ENCODE assay signal across 20 cellular contexts in the genomic region with DNA sequence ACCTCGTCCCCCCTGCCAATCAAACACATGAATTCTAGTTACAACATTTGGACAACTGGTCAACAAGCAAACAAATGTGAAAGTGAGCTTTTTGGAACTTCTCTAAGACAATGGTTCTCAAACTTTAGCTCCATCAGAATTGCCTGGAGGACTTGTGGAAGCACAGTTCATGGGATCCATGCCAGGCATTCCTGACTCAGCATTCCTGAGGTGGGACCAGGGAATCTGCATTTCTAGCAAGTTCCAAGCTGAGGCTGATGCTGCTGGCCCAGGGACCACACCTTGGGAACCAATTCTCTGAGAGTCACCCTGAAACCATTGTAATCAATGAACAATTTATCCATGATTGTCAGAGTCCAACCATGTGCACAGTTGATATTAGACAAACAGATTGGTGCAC.
"Had no signal": no experiment of that assay in that cellular context is flagged by ENCODE, and none has a peak within 500 bp of the region (broad histone marks: within the 10 kb centered on the region; RNA-seq: fewer than 3 reads in every experiment).

No MANE protein-coding gene starts in this region.

- H3K27me3 ChIP-seq: MG63, SJSA1 had no signal

- DNase-seq: Karpas-422, KG1, MG63, NCI-H1092, NCI-H1105 treated with DMSO at 0.1 percent for 48 hours, NCI-H187, NCI-H2029, NCI-H2081 treated with DMSO at 0.1 percent for 48 hours, NCI-H2171, NCI-H226, NCI-H446, NCI-H510A, NCI-H524 treated with DMSO at 0.1 percent for 48 hours, NCI-H774, Right ventricle myocardium superior, RPMI8226, SIG-M5 had no signal

- H3K4me1 ChIP-seq: SJSA1 had no signal

- FAIRE-seq: RCC 7860 had no signal

- H3K27ac ChIP-seq: SJSA1, SK-N-MC had no signal

- H3K36me3 ChIP-seq: MG63, SJSA1 had no signal

- H3K9me3 ChIP-seq: MG63, SJSA1 had no signal

- H3K4me3 ChIP-seq: MG63, SJSA1, SK-N-MC had no signal
